Comparison of ENCODE assay signal across 7 cellular contexts in the genomic region with DNA sequence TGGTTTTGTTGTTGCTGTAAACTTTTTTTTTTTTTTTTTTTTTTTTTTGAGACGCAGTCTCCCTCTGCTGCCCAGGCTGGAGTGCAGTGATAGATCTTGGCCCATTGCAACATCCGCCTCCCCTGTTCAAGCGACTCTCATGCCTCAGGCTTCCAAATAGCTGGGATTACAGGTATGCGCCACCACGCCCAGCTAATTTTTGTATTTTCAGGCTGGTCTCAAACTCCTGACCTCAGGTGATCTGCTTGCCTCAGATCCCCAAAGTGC.
DNase-seq lines count a peak whose midpoint lies in the region; ATAC-seq, FAIRE-seq and TF ChIP-seq lines count a peak whose summit lies in the region.

No MANE protein-coding gene starts in this region.

- no peaks in the 10 kb centered on the region for H3K27me3 Mint-ChIP-seq in type B pancreatic cell

- H3K4me1 ChIP-seq in body of pancreas: peaks cover 23% of the 10 kb centered on the region
- peaks cover 15% of the 10 kb centered on the region for H3K4me1 ChIP-seq in keratinocyte (ENCODE audit: control insufficient read depth, extremely low read depth, insufficient read depth, low read length)

- peaks cover 24% of the 10 kb centered on the region for H3K4me1 Mint-ChIP-seq in type B pancreatic cell (ENCODE audit: unreplicated experiment)

- no peak overlapping the region for H2AFZ ChIP-seq in keratinocyte (ENCODE audit: control insufficient read depth, low read length)

- no peaks in the 10 kb centered on the region for H3K36me3 Mint-ChIP-seq in type B pancreatic cell

- no peaks in the 10 kb centered on the region for H3K27me3 ChIP-seq in body of pancreas
- no peaks in the 10 kb centered on the region for H3K27me3 ChIP-seq in keratinocyte (ENCODE audit: control insufficient read depth, extremely low read depth, insufficient read depth, low read length)

- ATAC-seq in body of pancreas (peak; percentile 75), HG02852 (IDR thresholded peaks at IDR 0.05; ENCODE audit: unreplicated experiment) (no peak), GM21737 (IDR thresholded peaks at IDR 0.05; ENCODE audit: unreplicated experiment) (no peak)

- WGBS in body of pancreas, 2 donors: 62 to 70% methylated on average over 5 of the region's 5 CpGs

- no peaks in the 10 kb centered on the region for H4K20me1 ChIP-seq in keratinocyte (ENCODE audit: control insufficient read depth, extremely low read depth, insufficient read depth, low read length)

- FAIRE-seq in keratinocyte (lab: Jason Lieb, UNC): no peak

- no peak overlapping the region for H3K9ac ChIP-seq in keratinocyte (ENCODE audit: control insufficient read depth, extremely low read depth, insufficient read depth, low read length)

- intact Hi-C loops in body of pancreas (cut with DNase I): no loop called here

- H3K27ac Mint-ChIP-seq in type B pancreatic cell: peak overlapping the region; percentile 96

- DNase-seq in HT1080 (ENCODE audit: low read depth) (peak; percentile 59), body of pancreas (peak; percentile 48 to 75 (median 64)), keratinocyte (ENCODE audit: low read depth, low spot score) (no peak), type B pancreatic cell (ENCODE audit: extremely low spot score, unreplicated experiment) (no peak)
- DNase-seq in activated CD4-positive, alpha-beta T cell treated with anti-CD3 and anti-CD28 coated beads, Interleukin-2, amount 50 U/mL, for 48 hours: no peak

- peak in 3 of 7 experiments; percentile 15 to 58 (median 18) for TF ChIP-seq CTCF in body of pancreas (IDR thresholded peaks at IDR 0.05)
- TF ChIP-seq CTCF in keratinocyte (optimal IDR thresholded peaks at IDR 0.05 in 1 of 3, IDR thresholded peaks at IDR 0.05 in 1 of 3, conservative IDR thresholded peaks at IDR 0.05 in 1 of 3; ENCODE audit: extremely low read depth in 1 of 3, insufficient read depth in 2 of 3, low read length in 3 of 3): peak; percentile 30 to 49 (median 48)
- TF ChIP-seq CTCF in type B pancreatic cell (conservative IDR thresholded peaks at IDR 0.05): peak; percentile 19

- H3K4me2 ChIP-seq in keratinocyte (ENCODE audit: control insufficient read depth, extremely low read depth, insufficient read depth, low read depth, low read length): peak overlapping the region; percentile 16

- no peaks in the 10 kb centered on the region for H3K9me1 ChIP-seq in keratinocyte (ENCODE audit: control insufficient read depth, extremely low read depth, insufficient read depth, low read length)

- H3K79me2 ChIP-seq in keratinocyte (ENCODE audit: control insufficient read depth, insufficient read depth, low read length): no peaks in the 10 kb centered on the region

- no peaks in the 10 kb centered on the region for H3K9me3 ChIP-seq in body of pancreas
- H3K9me3 ChIP-seq in keratinocyte (ENCODE audit: control insufficient read depth, low read depth, low read length): no peaks in the 10 kb centered on the region

- H3K4me3 Mint-ChIP-seq in type B pancreatic cell: no peak overlapping the region

- no peak for TF ChIP-seq POLR2A in body of pancreas (IDR thresholded peaks at IDR 0.05)

- H3K9me3 Mint-ChIP-seq in type B pancreatic cell: no peaks in the 10 kb centered on the region

- H3K4me3 ChIP-seq in body of pancreas (no peak overlapping the region), keratinocyte (ENCODE audit: control insufficient read depth in 2 of 3, extremely low read depth in 1 of 3, insufficient read depth in 2 of 3, low read depth in 1 of 3, low read length in 3 of 3) (no peak overlapping the region)

- H3K27ac ChIP-seq in body of pancreas (peak overlapping the region in 2 of 4 donors; percentile 38 to 49), keratinocyte (ENCODE audit: control insufficient read depth, insufficient read depth, low read length) (no peak overlapping the region)

- dilution Hi-C loops in keratinocyte (cut with MboI; ENCODE audit: extremely low pct_ligation_motif_present, low sequenced_read_pairs): no loop called here

- H3K36me3 ChIP-seq in body of pancreas (replicated peaks in 1 of 2; ENCODE audit: insufficient read depth in 1 of 2, low read depth in 2 of 2) (no peaks in the 10 kb centered on the region), keratinocyte (ENCODE audit: control insufficient read depth in 2 of 2, extremely low read depth in 1 of 2, insufficient read depth in 2 of 2, low read length in 2 of 2) (no peaks in the 10 kb centered on the region)

Comparison
In these comparisons a context has a peak if more than half of its experiments do, and no peak if none do; other contexts are left out.
1. DNase-seq: peak in HT1080 (single experiment) and body of pancreas (4 of 4); none in keratinocyte (single experiment), type B pancreatic cell (single experiment) and activated CD4-positive, alpha-beta T cell treated with anti-CD3 and anti-CD28 coated beads, Interleukin-2, amount 50 U/mL, for 48 hours (0 of 2).